In genomic region chr15:76333720-76334437, GRCh38 we compare ENCODE assay signal across 1 cellular context.
TF ChIP-seq lines count a peak whose summit lies in the region.

No MANE protein-coding gene starts in this region.

TF ChIP-seq in HepG2, 621 proteins besides CTCF, POLR2A, EP300 and RAD21 (continued from another document and continues in another):
- no peak; the same call in 1 of the 2 replicates for TF ChIP-seq SKIL (CRISPR knock-in tag; IDR thresholded peaks at IDR 0.05; ENCODE audit: borderline replicate concordance)
- no peak for TF ChIP-seq ZFP36L2 (CRISPR knock-in tag; IDR thresholded peaks at IDR 0.05)
- no peak for TF ChIP-seq ZBTB21 (CRISPR knock-in tag; IDR thresholded peaks at IDR 0.05)
- no peak for TF ChIP-seq SMAD1 (CRISPR knock-in tag; IDR thresholded peaks at IDR 0.05; ENCODE audit: borderline replicate concordance, low read depth)
- no peak for TF ChIP-seq U2AF1 (optimal IDR thresholded peaks at IDR 0.05; ENCODE audit: low read depth, low read length)
- peak; percentile 51; the same call in 1 of the 2 replicates for TF ChIP-seq KMT2A (CRISPR knock-in tag; IDR thresholded peaks at IDR 0.05)
- TF ChIP-seq MTA1 (CRISPR knock-in tag; IDR thresholded peaks at IDR 0.05; ENCODE audit: borderline replicate concordance): 0 out of 2 replicates have a peak, but pooled peaks have one; percentile 21
- no peak for TF ChIP-seq ZNF780A (CRISPR knock-in tag; IDR thresholded peaks at IDR 0.05)
- TF ChIP-seq GFI1 (CRISPR knock-in tag; IDR thresholded peaks at IDR 0.05; ENCODE audit: borderline replicate concordance): no peak
- TF ChIP-seq CREB3 (CRISPR knock-in tag; IDR thresholded peaks at IDR 0.05): no peak
- TF ChIP-seq DDIT3 (CRISPR knock-in tag; IDR thresholded peaks at IDR 0.05): no peak
- no peak for TF ChIP-seq RORA (CRISPR knock-in tag; IDR thresholded peaks at IDR 0.05)
- TF ChIP-seq JDP2 (CRISPR knock-in tag; IDR thresholded peaks at IDR 0.05; ENCODE audit: borderline replicate concordance): no peak
- no peak for TF ChIP-seq AHR (CRISPR knock-in tag; IDR thresholded peaks at IDR 0.05)
- no peak for TF ChIP-seq ZIK1 (CRISPR knock-in tag; IDR thresholded peaks at IDR 0.05; ENCODE audit: borderline replicate concordance, low read depth)
- no peak for TF ChIP-seq LRRFIP1 (CRISPR knock-in tag; conservative IDR thresholded peaks at IDR 0.05)
- no peak for TF ChIP-seq MBD4 (IDR thresholded peaks at IDR 0.05; ENCODE audit: borderline replicate concordance, low read length)
- TF ChIP-seq TBX3 (IDR thresholded peaks at IDR 0.05; ENCODE audit: borderline replicate concordance): no peak
- peak; percentile 72 for TF ChIP-seq MED1 (CRISPR knock-in tag; IDR thresholded peaks at IDR 0.05)
- no peak; the same call in 1 of the 2 replicates for TF ChIP-seq ARNTL (CRISPR knock-in tag; IDR thresholded peaks at IDR 0.05)
- TF ChIP-seq ZNF674 (CRISPR knock-in tag; IDR thresholded peaks at IDR 0.05; ENCODE audit: low read depth): no peak
- no peak for TF ChIP-seq ISL2 (CRISPR knock-in tag; IDR thresholded peaks at IDR 0.05)
- no peak for TF ChIP-seq MIER2 (CRISPR knock-in tag; IDR thresholded peaks at IDR 0.05)
- TF ChIP-seq HNF4A (CRISPR knock-in tag; IDR thresholded peaks at IDR 0.05): peak; percentile 66
- no peak for TF ChIP-seq ZNF747 (CRISPR knock-in tag; IDR thresholded peaks at IDR 0.05; ENCODE audit: borderline replicate concordance)
- no peak for TF ChIP-seq ZNF20 (CRISPR knock-in tag; IDR thresholded peaks at IDR 0.05)
- TF ChIP-seq ZFP1 (CRISPR knock-in tag; IDR thresholded peaks at IDR 0.05): no peak
- TF ChIP-seq ZNF83 (CRISPR knock-in tag; IDR thresholded peaks at IDR 0.05; ENCODE audit: borderline replicate concordance): no peak
- TF ChIP-seq RCOR2 (CRISPR knock-in tag; IDR thresholded peaks at IDR 0.05): peak; percentile 34; the same call in 1 of the 2 replicates
- no peak; the same call in 1 of the 2 replicates for TF ChIP-seq ZNF777 (CRISPR knock-in tag; IDR thresholded peaks at IDR 0.05)
- no peak for TF ChIP-seq SIX4 (CRISPR knock-in tag; IDR thresholded peaks at IDR 0.05)
- 0 out of 2 replicates have a peak, but pooled peaks have one; percentile 7 for TF ChIP-seq ZNF543 (CRISPR knock-in tag; IDR thresholded peaks at IDR 0.05)
- no peak for TF ChIP-seq ZNF335 (CRISPR knock-in tag; IDR thresholded peaks at IDR 0.05)
- TF ChIP-seq CCAR2 (optimal IDR thresholded peaks at IDR 0.05; ENCODE audit: low read depth, low read length): no peak
- TF ChIP-seq FIP1L1 (IDR thresholded peaks at IDR 0.05; ENCODE audit: borderline replicate concordance, insufficient read depth, low read depth, low read length): no peak
- TF ChIP-seq ZBTB8A (CRISPR knock-in tag; IDR thresholded peaks at IDR 0.05; ENCODE audit: borderline replicate concordance, low read depth): no peak
- no peak for TF ChIP-seq MED13 (CRISPR knock-in tag; IDR thresholded peaks at IDR 0.05)
- TF ChIP-seq ZNF792 (CRISPR knock-in tag; IDR thresholded peaks at IDR 0.05): peak; percentile 59; the same call in 1 of the 2 replicates
- TF ChIP-seq BRF2 (CRISPR knock-in tag; IDR thresholded peaks at IDR 0.05): no peak
- no peak for TF ChIP-seq ZNF274 (CRISPR knock-in tag; IDR thresholded peaks at IDR 0.05)
- no peak for TF ChIP-seq THAP7 (CRISPR knock-in tag; IDR thresholded peaks at IDR 0.05)
- no peak for TF ChIP-seq NFKB2 (CRISPR knock-in tag; IDR thresholded peaks at IDR 0.05; ENCODE audit: borderline replicate concordance)
- no peak for TF ChIP-seq THAP8 (CRISPR knock-in tag; IDR thresholded peaks at IDR 0.05; ENCODE audit: borderline replicate concordance)
- TF ChIP-seq U2AF2 (IDR thresholded peaks at IDR 0.05; ENCODE audit: low read depth, low read length): no peak
- TF ChIP-seq MIXL1 (CRISPR knock-in tag; IDR thresholded peaks at IDR 0.05): no peak; the same call in 1 of the 2 replicates
- no peak for TF ChIP-seq ZNF350 (CRISPR knock-in tag; IDR thresholded peaks at IDR 0.05; ENCODE audit: borderline replicate concordance, low read depth)
- no peak for TF ChIP-seq ZNF503 (CRISPR knock-in tag; IDR thresholded peaks at IDR 0.05)
- no peak for TF ChIP-seq ZNF280D (CRISPR knock-in tag; IDR thresholded peaks at IDR 0.05)
- TF ChIP-seq BCL6 (CRISPR knock-in tag; IDR thresholded peaks at IDR 0.05): peak; percentile 10; the same call in 1 of the 2 replicates
- peak; percentile 53 for TF ChIP-seq TFAP4 (IDR thresholded peaks at IDR 0.05; ENCODE audit: borderline replicate concordance, low read depth)
- no peak for TF ChIP-seq ZNF329 (CRISPR knock-in tag; IDR thresholded peaks at IDR 0.05; ENCODE audit: low read depth)
- no peak for TF ChIP-seq NCOA1 (CRISPR knock-in tag; IDR thresholded peaks at IDR 0.05)
- TF ChIP-seq ZNF704 (CRISPR knock-in tag; IDR thresholded peaks at IDR 0.05; ENCODE audit: borderline replicate concordance): no peak
- TF ChIP-seq ZNF3 (CRISPR knock-in tag; IDR thresholded peaks at IDR 0.05): no peak
- TF ChIP-seq PPARG (CRISPR knock-in tag; conservative IDR thresholded peaks at IDR 0.05): no peak; the same call in 1 of the 2 replicates
- no peak for TF ChIP-seq SUZ12 (IDR thresholded peaks at IDR 0.05; ENCODE audit: low read depth, low read length)
- peak; percentile 84 for TF ChIP-seq ZNF746 (CRISPR knock-in tag; IDR thresholded peaks at IDR 0.05)
- 0 out of 2 replicates have a peak, but pooled peaks have one; percentile 23 for TF ChIP-seq ZNF343 (CRISPR knock-in tag; IDR thresholded peaks at IDR 0.05)
- TF ChIP-seq ZSCAN12 (CRISPR knock-in tag; IDR thresholded peaks at IDR 0.05): no peak
- TF ChIP-seq ZKSCAN1 (IDR thresholded peaks at IDR 0.05; ENCODE audit: low read length): no peak
- no peak for TF ChIP-seq HES4 (CRISPR knock-in tag; IDR thresholded peaks at IDR 0.05; ENCODE audit: borderline replicate concordance)
- TF ChIP-seq HMG20B (CRISPR knock-in tag; conservative IDR thresholded peaks at IDR 0.05): no peak
